14 cellular contexts compared by ENCODE assay signal in genomic region chr2:125397535-125398251, GRCh38.
A peak's percentile ranks its signal among the peaks of the same experiment; 100 is the strongest.
DNase-seq lines count a peak whose midpoint lies in the region; ATAC-seq and TF ChIP-seq lines count a peak whose summit lies in the region.
"Had no signal": no experiment of that assay in that cellular context is flagged by ENCODE, and none has a peak within 500 bp of the region (broad histone marks: within the 10 kb centered on the region; RNA-seq: fewer than 3 reads in every experiment).

No MANE protein-coding gene starts in this region.

- H3K36me3 Mint-ChIP-seq in activated T-helper 1 cell treated with anti-CD3 and anti-CD28 coated beads, Interleukin-12 subunit alpha, Interleukin-12 subunit beta, Interleukin-2, Interleukin-4 antibody, amounts not matched to agents 30 ng/mL and 10 ng/mL and 1 ng/mL, durations not matched to agents 14 hours and 24 hours and 36 hours (ENCODE audit: low read depth), result no peaks in the 10 kb centered on the region
- H3K36me3 Mint-ChIP-seq: mesothelial cell of epicardium had no signal

- H3K4me3 Mint-ChIP-seq in activated T-helper 1 cell treated with anti-CD3 and anti-CD28 coated beads, Interleukin-12 subunit alpha, Interleukin-12 subunit beta, Interleukin-2, Interleukin-4 antibody, amounts not matched to agents 30 ng/mL and 10 ng/mL and 1 ng/mL, durations not matched to agents 14 hours and 24 hours and 36 hours, result no peak overlapping the region
- H3K4me3 Mint-ChIP-seq: mesothelial cell of epicardium had no signal

- H3K4me1 Mint-ChIP-seq in activated T-helper 1 cell treated with anti-CD3 and anti-CD28 coated beads, Interleukin-12 subunit alpha, Interleukin-12 subunit beta, Interleukin-2, Interleukin-4 antibody, amounts not matched to agents 30 ng/mL and 10 ng/mL and 1 ng/mL, durations not matched to agents 14 hours and 24 hours and 36 hours (ENCODE audit: low read depth), result no peaks in the 10 kb centered on the region

- peaks cover 6% of the 10 kb centered on the region for H3K9me3 Mint-ChIP-seq in activated T-helper 1 cell treated with anti-CD3 and anti-CD28 coated beads, Interleukin-12 subunit alpha, Interleukin-12 subunit beta, Interleukin-2, Interleukin-4 antibody, amounts not matched to agents 30 ng/mL and 10 ng/mL and 1 ng/mL, durations not matched to agents 14 hours and 24 hours and 36 hours
- H3K9me3 Mint-ChIP-seq: mesothelial cell of epicardium had no signal

- no peaks in the 10 kb centered on the region for H3K36me3 ChIP-seq in GM06990 (ENCODE audit: control insufficient read depth, insufficient read depth, low read length)

- ATAC-seq in GM19043 (IDR thresholded peaks at IDR 0.05; ENCODE audit: low read depth, unreplicated experiment), result peak; percentile 86
- ATAC-seq in GM21723 (IDR thresholded peaks at IDR 0.05; ENCODE audit: unreplicated experiment), result peak; percentile 88
- ATAC-seq in HG03097 (IDR thresholded peaks at IDR 0.05; ENCODE audit: low FRiP score, unreplicated experiment), result peak; percentile 92
- ATAC-seq: SK-N-SH treated with all-trans-retinoic acid at 6 μM for 48 hours had no signal

- no peak overlapping the region for H3K4me3 ChIP-seq in GM06990 (replicated peaks; ENCODE audit: low read depth, low read length)

- intact Hi-C loops in activated T-helper 1 cell treated with anti-CD3 and anti-CD28 coated beads, Interleukin-12 subunit alpha, Interleukin-12 subunit beta, Interleukin-2, Interleukin-4 antibody, amounts not matched to agents 30 ng/mL and 10 ng/mL and 1 ng/mL, durations not matched to agents 14 hours and 24 hours and 36 hours (cut with micrococcal nuclease), result no loop called here

- no peak overlapping the region for H3K27ac Mint-ChIP-seq in activated T-helper 1 cell treated with anti-CD3 and anti-CD28 coated beads, Interleukin-12 subunit alpha, Interleukin-12 subunit beta, Interleukin-2, Interleukin-4 antibody, amounts not matched to agents 30 ng/mL and 10 ng/mL and 1 ng/mL, durations not matched to agents 14 hours and 24 hours and 36 hours
- H3K27ac Mint-ChIP-seq: mesothelial cell of epicardium had no signal

- peaks cover 2% of the 10 kb centered on the region for H3K27me3 Mint-ChIP-seq in activated T-helper 1 cell treated with anti-CD3 and anti-CD28 coated beads, Interleukin-12 subunit alpha, Interleukin-12 subunit beta, Interleukin-2, Interleukin-4 antibody, amounts not matched to agents 30 ng/mL and 10 ng/mL and 1 ng/mL, durations not matched to agents 14 hours and 24 hours and 36 hours (ENCODE audit: insufficient read depth)

- no peak for TF ChIP-seq CTCF in GM06990 (IDR thresholded peaks at IDR 0.05; ENCODE audit: insufficient read depth, low read length, poor library complexity, severe bottlenecking)

- peak; percentile 59 for DNase-seq in GM06990 (ENCODE audit: extremely low read depth, insufficient read length)
- no peak for DNase-seq in NCI-H69 (lab: John Stamatoyannopoulos, UW)
- DNase-seq in kidney tubule cell (ENCODE audit: low spot score), result no peak
- no peak for DNase-seq in GDM1 (lab: John Stamatoyannopoulos, UW)
- DNase-seq in activated T-helper 1 cell treated with anti-CD3 and anti-CD28 coated beads, Interleukin-12 subunit alpha, Interleukin-12 subunit beta, Interleukin-2, Interleukin-4 antibody, amounts not matched to agents 30 ng/mL and 10 ng/mL and 1 ng/mL, durations not matched to agents 14 hours and 24 hours and 36 hours (ENCODE audit: low spot score), result no peak
- DNase-seq: 8988T; activated CD4-positive, alpha-beta T cell treated with anti-CD3 and anti-CD28 coated beads for 1 hour; activated gamma-delta T cell; NCI-H1930 had no signal

- no peaks in the 10 kb centered on the region for H3K27me3 ChIP-seq in GM06990 (replicated peaks; ENCODE audit: control insufficient read depth, insufficient read depth, low read length)
